In genomic region chr9:76162109-76162730, GRCh38 we compare ENCODE assay signal across 19 cellular contexts.
DNase-seq lines count a peak whose midpoint lies in the region; ATAC-seq and TF ChIP-seq lines count a peak whose summit lies in the region.
"Had no signal": no experiment of that assay in that cellular context is flagged by ENCODE, and none has a peak within 500 bp of the region (broad histone marks: within the 10 kb centered on the region; RNA-seq: fewer than 3 reads in every experiment).

No MANE protein-coding gene starts in this region.

- CTCF ChIA-PET in IMR-90 (lab: Yijun Ruan, JAX) = interaction anchor here (1.4 kb wide), 1 partner anchor 10 kb away, joined by 3 read pairs; no protein-coding TSS in a partner anchor

- H3K56ac ChIP-seq in IMR-90 (ENCODE audit: extremely low read depth, insufficient read depth, low read length) = peak overlapping the region; percentile 24; the same call in 1 of the 2 replicates

- no peak overlapping the region; the same call in 1 of the 2 replicates for H3K4me2 ChIP-seq in IMR-90 (ENCODE audit: low read depth, low read length)

- H3K4me3 ChIP-seq in IMR-90 (ENCODE audit: insufficient read depth, low read depth, low read length) = no peak overlapping the region
- no peak overlapping the region for H3K4me3 ChIP-seq in esophagus squamous epithelium
- peak overlapping the region in 1 of 2 donors; percentile 33 for H3K4me3 ChIP-seq in muscle layer of duodenum (ENCODE audit: low read depth in 1 of 2, low read length in 2 of 2)
- no peak overlapping the region for H3K4me3 ChIP-seq in thoracic aorta

- TF ChIP-seq POLR2A in IMR-90 (IDR thresholded peaks at IDR 0.05; ENCODE audit: low read depth, low read length) (no peak), esophagus squamous epithelium (IDR thresholded peaks at IDR 0.05) (no peak)

- H3K9me1 ChIP-seq in IMR-90 (ENCODE audit: insufficient read depth, low read length) = peaks cover 20% of the 10 kb centered on the region

- in situ Hi-C loops in IMR-90 (cut with MboI; ENCODE audit: low sequenced_read_pairs) = no loop called here

- H3K9ac ChIP-seq in IMR-90 (ENCODE audit: low read depth, low read length) = peak overlapping the region; percentile 17; the same call in 1 of the 2 replicates

- peak overlapping the region; percentile 86 for H4K91ac ChIP-seq in IMR-90 (ENCODE audit: insufficient read depth, low read depth, low read length)

- H2AFZ ChIP-seq in IMR-90 (replicated peaks; ENCODE audit: low read length, poor library complexity) = peak overlapping the region; percentile 70

- H3K27me3 ChIP-seq in IMR-90 (ENCODE audit: control insufficient read depth, insufficient read depth, low read length) (no peaks in the 10 kb centered on the region), esophagus squamous epithelium (no peaks in the 10 kb centered on the region), muscle layer of duodenum (ENCODE audit: low read depth, low read length) (no peaks in the 10 kb centered on the region), thoracic aorta (replicated peaks; ENCODE audit: insufficient read depth) (no peaks in the 10 kb centered on the region)

- dilution Hi-C loops in IMR-90 (cut with HindIII; ENCODE audit: low sequenced_read_pairs, unreplicated experiment) = no loop called here

- peak overlapping the region; percentile 93 for H2BK120ac ChIP-seq in IMR-90 (ENCODE audit: low read depth, low read length)

- no TSS peak for BruUV-seq in IMR-90 (replicated peaks; lab: Mats Ljungman, UMichigan)

- no peaks in the 10 kb centered on the region for H3K79me1 ChIP-seq in IMR-90 (ENCODE audit: low read depth in 1 of 2, low read length in 2 of 2)

- peak overlapping the region; percentile 85 for H2AK5ac ChIP-seq in IMR-90 (ENCODE audit: low read depth, low read length)

- H3K4me1 ChIP-seq in IMR-90 (ENCODE audit: control insufficient read depth, insufficient read depth, low read length) = peaks cover 19% of the 10 kb centered on the region
- peaks cover 0 to 22% (median 5%) of the 10 kb centered on the region in 3 donors for H3K4me1 ChIP-seq in esophagus squamous epithelium
- peaks cover 0 to 28% of the 10 kb centered on the region in 2 donors for H3K4me1 ChIP-seq in muscle layer of duodenum (ENCODE audit: control insufficient read depth in 1 of 2, insufficient read depth in 2 of 2, low read length in 2 of 2)
- peaks cover 17 to 31% of the 10 kb centered on the region in 2 donors for H3K4me1 ChIP-seq in thoracic aorta (ENCODE audit: control insufficient read depth in 1 of 2, low read depth in 2 of 2)

- H3K18ac ChIP-seq in IMR-90 (ENCODE audit: low read depth, low read length) = peak overlapping the region; percentile 96

- H3K36me3 ChIP-seq in IMR-90 (ENCODE audit: control insufficient read depth, insufficient read depth, low read length) (peaks cover 3% of the 10 kb centered on the region), esophagus squamous epithelium (peaks cover 0 to 68% (median 0%) of the 10 kb centered on the region in 3 donors), muscle layer of duodenum (ENCODE audit: control insufficient read depth in 1 of 2, insufficient read depth in 2 of 2, low read length in 2 of 2) (peaks cover 9 to 15% of the 10 kb centered on the region in 2 donors), thoracic aorta (peaks cover 14% of the 10 kb centered on the region)

- H3K14ac ChIP-seq in IMR-90 (replicated peaks; ENCODE audit: low read depth, low read length) = peak overlapping the region; percentile 83

- H2BK20ac ChIP-seq in IMR-90 (ENCODE audit: low read depth, low read length) = peak overlapping the region; percentile 90

- TF ChIP-seq CTCF in IMR-90 (conservative IDR thresholded peaks at IDR 0.05; ENCODE audit: low read depth, low read length) (no peak), esophagus squamous epithelium (IDR thresholded peaks at IDR 0.05) (no peak), thoracic aorta (IDR thresholded peaks at IDR 0.05) (no peak)

- H2BK15ac ChIP-seq in IMR-90 (ENCODE audit: low read depth, low read length) = peak overlapping the region; percentile 61

- 83% methylated on average over 1 of the region's 4 CpGs; no CpG with 5 or more reads in 1 of the 2 experiments for WGBS in IMR-90 (ENCODE audit: extremely low coverage in 2 of 2, insufficient read length in 1 of 2), 2 experiments
- 76 to 82% methylated on average over 4 of the region's 4 CpGs for WGBS in esophagus squamous epithelium, 2 donors

- no peak for TF ChIP-seq RAD21 in IMR-90 (IDR thresholded peaks at IDR 0.05; ENCODE audit: low read length)

- POLR2A ChIA-PET in IMR-90 (lab: Charles Lee; ENCODE audit: unreplicated experiment) = interaction anchor here (1.0 kb wide), 1 partner anchor 12 kb away, joined by 3 read pairs; no protein-coding TSS in a partner anchor

- H3K9me3 ChIP-seq in IMR-90 (ENCODE audit: control insufficient read depth, insufficient read depth, low read length) (no peaks in the 10 kb centered on the region), esophagus squamous epithelium (no peaks in the 10 kb centered on the region), muscle layer of duodenum (ENCODE audit: control insufficient read depth in 1 of 2, low read length in 2 of 2) (no peaks in the 10 kb centered on the region), thoracic aorta (no peaks in the 10 kb centered on the region)

- peak overlapping the region; percentile 65; the same call in 1 of the 2 replicates for H3K27ac ChIP-seq in IMR-90 (ENCODE audit: insufficient read depth, low read length)
- peak overlapping the region in 3 of 4 donors; percentile 8 to 37 (median 14) for H3K27ac ChIP-seq in esophagus squamous epithelium
- peak overlapping the region; percentile 25 for H3K27ac ChIP-seq in muscle layer of duodenum (ENCODE audit: low read length)
- H3K27ac ChIP-seq in thoracic aorta = peak overlapping the region; percentile 67 to 73

- ATAC-seq in IMR-90 (ENCODE audit: low read depth) = no peak
- no peak for ATAC-seq in thoracic aorta (ENCODE audit: insufficient number of reproducible peaks, low FRiP score, low read depth)
- ATAC-seq in GM18520 (IDR thresholded peaks at IDR 0.05; ENCODE audit: unreplicated experiment) = no peak
- no peak for ATAC-seq in left colon
- ATAC-seq: esophagus mucosa had no signal

- peak overlapping the region; percentile 64 to 86; a peak in 3 of 4 replicates for H4K8ac ChIP-seq in IMR-90 (ENCODE audit: low read depth in 2 of 2, low read length in 2 of 2)

- peak overlapping the region; percentile 75 for H2BK5ac ChIP-seq in IMR-90 (ENCODE audit: low read depth, low read length, poor library complexity, severe bottlenecking)

- intact Hi-C loops in IMR-90 (cut with micrococcal nuclease) (loop anchor here (2.0 to 5.0 kb wide), 2 partner anchors 140 to 271 kb away; partner anchors contain the start of gene PCSK5), esophagus squamous epithelium (cut with DNase I) (no loop called here), left colon (cut with DNase I, micrococcal nuclease) (loop anchor here in 1 of 2 donors (10.0 kb wide), 1 partner anchor 257 kb away; no protein-coding TSS in a partner anchor)

- H3K4ac ChIP-seq in IMR-90 (ENCODE audit: low read depth, low read length) = peak overlapping the region; percentile 91

- peak overlapping the region; percentile 51 for H4K5ac ChIP-seq in IMR-90 (ENCODE audit: low read depth, low read length)

- peak overlapping the region; percentile 69 for H3K23ac ChIP-seq in IMR-90 (ENCODE audit: low read depth, low read length)

- H2AK9ac ChIP-seq in IMR-90 (replicated peaks; ENCODE audit: low read depth, low read length, poor library complexity) = peak overlapping the region; percentile 8

- DNase-seq in IMR-90 (no peak), esophagus squamous epithelium (lab: John Stamatoyannopoulos, UW) (no peak), thoracic aorta (ENCODE audit: low spot score) (no peak), CD1c-positive myeloid dendritic cell (ENCODE audit: extremely low spot score) (no peak), left colon (no peak)
- DNase-seq in activated effector memory CD4-positive, alpha-beta T cell treated with anti-CD3 and anti-CD28 coated beads, Interleukin-2, amount 50 U/mL, for 16 hours = no peak
- DNase-seq: activated CD4-positive, CD25-positive, alpha-beta regulatory T cell; activated gamma-delta T cell; GDM1; GOT3; hippocampal formation; naive B cell; NCI-H1417 treated with DMSO at 0.1 percent for 48 hours; NCI-H446; SHP77 treated with DMSO at 0.1 percent for 48 hours; T-helper 2 cell had no signal

- no peaks in the 10 kb centered on the region for H4K20me1 ChIP-seq in IMR-90 (ENCODE audit: insufficient read depth, low read length)

TF ChIP-seq in IMR-90, 13 proteins besides CTCF, POLR2A, EP300 and RAD21 (continues in another document):
- TF ChIP-seq MAFK (IDR thresholded peaks at IDR 0.05; ENCODE audit: low read depth, low read length) = no peak
- no peak for TF ChIP-seq USF2 (IDR thresholded peaks at IDR 0.05; ENCODE audit: low read depth, low read length)
- TF ChIP-seq CHD1 (IDR thresholded peaks at IDR 0.05; ENCODE audit: low read depth, low read length) = no peak
- TF ChIP-seq MXI1 (IDR thresholded peaks at IDR 0.05; ENCODE audit: borderline replicate concordance, low read depth, low read length) = no peak
- no peak for TF ChIP-seq SMC3 (IDR thresholded peaks at IDR 0.05; ENCODE audit: low read depth, low read length)
- no peak for TF ChIP-seq NFE2L2 (IDR thresholded peaks at IDR 0.05; ENCODE audit: low read depth, low read length)
- TF ChIP-seq RFX5 (IDR thresholded peaks at IDR 0.05; ENCODE audit: low read depth, low read length) = no peak
- TF ChIP-seq ELK1 (IDR thresholded peaks at IDR 0.05; ENCODE audit: borderline replicate concordance, low read depth, low read length) = no peak
- no peak for TF ChIP-seq RCOR1 (IDR thresholded peaks at IDR 0.05; ENCODE audit: insufficient replicate concordance, low read length)
- TF ChIP-seq BHLHE40 (IDR thresholded peaks at IDR 0.05; ENCODE audit: low read depth, low read length) = no peak
- no peak for TF ChIP-seq FOS (IDR thresholded peaks at IDR 0.05; ENCODE audit: low read depth, low read length)

Comparison
In these comparisons a context has a peak if more than half of its experiments do, and no peak if none do; other contexts are left out.
1. H3K27ac ChIP-seq: peak in every context shown above with its lines; median percentile 70 in thoracic aorta; 65 in IMR-90; 25 in muscle layer of duodenum; 14 in esophagus squamous epithelium.